In genomic region chr21:41428847-41429246, GRCh38 we compare ENCODE assay signal across 20 cellular contexts. TPM values are rescaled to one million over a fixed set of nuclear protein-coding genes. Genes with fewer than 3 reads are reported as not detected.
DNase-seq lines count a peak whose midpoint lies in the region; ATAC-seq and TF ChIP-seq lines count a peak whose summit lies in the region.
"Had no signal": no experiment of that assay in that cellular context is flagged by ENCODE, and none has a peak within 500 bp of the region (broad histone marks: within the 10 kb centered on the region; RNA-seq: fewer than 3 reads in every experiment).

No MANE protein-coding gene starts in this region.

- H3K4me3 Mint-ChIP-seq in T-helper 1 cell treated with Interleukin-12 subunit alpha and Interleukin-12 subunit beta and Interleukin-4 antibody, amounts not matched to agents 30 μg/mL and 1 μg/mL, for 36 hours = peak overlapping the region; percentile 96
- H3K4me3 Mint-ChIP-seq in activated naive CD4-positive, alpha-beta T cell treated with anti-CD3 and anti-CD28 coated beads, Interleukin-2, amount 10 ng/mL, durations not matched to agents 7 days and 5 days = no peak overlapping the region

- peaks cover 67% of the 10 kb centered on the region for H3K36me3 Mint-ChIP-seq in T-helper 1 cell treated with Interleukin-12 subunit alpha and Interleukin-12 subunit beta and Interleukin-4 antibody, amounts not matched to agents 30 μg/mL and 1 μg/mL, for 36 hours (ENCODE audit: low read depth)
- peaks cover 63% of the 10 kb centered on the region for H3K36me3 Mint-ChIP-seq in activated naive CD4-positive, alpha-beta T cell treated with anti-CD3 and anti-CD28 coated beads, Interleukin-2, amount 10 ng/mL, durations not matched to agents 7 days and 5 days
- H3K36me3 Mint-ChIP-seq in activated naive CD4-positive, alpha-beta T cell treated with anti-CD3 and anti-CD28 coated beads, Interleukin-2, amount 50 U/mL, for 72 hours = peaks cover 10 to 71% of the 10 kb centered on the region in 2 donors

- no peaks in the 10 kb centered on the region for H3K27me3 Mint-ChIP-seq in T-helper 1 cell treated with Interleukin-12 subunit alpha and Interleukin-12 subunit beta and Interleukin-4 antibody, amounts not matched to agents 30 μg/mL and 1 μg/mL, for 36 hours (ENCODE audit: low read depth)
- H3K27me3 Mint-ChIP-seq in activated naive CD4-positive, alpha-beta T cell treated with anti-CD3 and anti-CD28 coated beads, Interleukin-2, amount 10 ng/mL, durations not matched to agents 7 days and 5 days = peaks cover 3% of the 10 kb centered on the region

- H3K27ac ChIP-seq in coronary artery = no peak overlapping the region
- H3K27ac ChIP-seq: 22Rv1 had no signal

- ATAC-seq in activated naive CD4-positive, alpha-beta T cell treated with anti-CD3 and anti-CD28 coated beads, Interleukin-2, amount 50 U/mL, for 72 hours = no peak
- ATAC-seq: Panc1 had no signal

- no peaks in the 10 kb centered on the region for H3K9me3 Mint-ChIP-seq in T-helper 1 cell treated with Interleukin-12 subunit alpha and Interleukin-12 subunit beta and Interleukin-4 antibody, amounts not matched to agents 30 μg/mL and 1 μg/mL, for 36 hours
- peaks cover 3% of the 10 kb centered on the region for H3K9me3 Mint-ChIP-seq in activated naive CD4-positive, alpha-beta T cell treated with anti-CD3 and anti-CD28 coated beads, Interleukin-2, amount 10 ng/mL, durations not matched to agents 7 days and 5 days
- H3K9me3 Mint-ChIP-seq in activated naive CD4-positive, alpha-beta T cell treated with anti-CD3 and anti-CD28 coated beads, Interleukin-2, amount 50 U/mL, for 72 hours = no peaks in the 10 kb centered on the region

- H3K4me3 ChIP-seq in GM12865 (ENCODE audit: low read depth, low read length) (peak overlapping the region; percentile 21), coronary artery (no peak overlapping the region)
- H3K4me3 ChIP-seq: MG63 had no signal

- DNase-seq in T-helper 1 cell (no peak), GM12865 (ENCODE audit: low read depth) (no peak), coronary artery (ENCODE audit: low spot score) (peak; percentile 28), HuH-7 (ENCODE audit: low spot score) (no peak), NK-92 (lab: John Stamatoyannopoulos, UW; ENCODE audit: unreplicated experiment) (no peak)
- no peak for DNase-seq in activated naive CD4-positive, alpha-beta T cell treated with anti-CD3 and anti-CD28 coated beads, Interleukin-2, amount 10 ng/mL, durations not matched to agents 7 days and 5 days
- DNase-seq in activated naive CD4-positive, alpha-beta T cell treated with anti-CD3 and anti-CD28 coated beads, Interleukin-2, amount 50 U/mL, for 72 hours (ENCODE audit: low spot score in 2 of 2) = no peak
- DNase-seq: C1 segment of cervical spinal cord, COR-L47, GF-D8, IMR-90, Karpas-422, MG63, NCI-H1092 treated with DMSO at 0.1 percent for 48 hours, NCI-H1694, NCI-H510A treated with DMSO at 0.1 percent for 48 hours, NCI-H82 had no signal

- CTCF ChIA-PET in activated naive CD4-positive, alpha-beta T cell treated with anti-CD3 and anti-CD28 coated beads, Interleukin-2, amount 10 ng/mL, durations not matched to agents 7 days and 5 days (lab: Charles Lee) = interaction anchor here (0.8 to 1.8 kb wide), 3 partner anchors 15 to 146 kb away, joined by 3 to 6 read pairs (median 3); no protein-coding TSS in a partner anchor

- no peak for TF ChIP-seq CTCF in GM12865 (IDR thresholded peaks at IDR 0.05; ENCODE audit: insufficient read depth, low read depth, low read length, missing control alignments)
- no peak for TF ChIP-seq CTCF in coronary artery (IDR thresholded peaks at IDR 0.05)

- peaks cover 58% of the 10 kb centered on the region for H3K4me1 Mint-ChIP-seq in T-helper 1 cell treated with Interleukin-12 subunit alpha and Interleukin-12 subunit beta and Interleukin-4 antibody, amounts not matched to agents 30 μg/mL and 1 μg/mL, for 36 hours (ENCODE audit: low read depth)
- peaks cover 75% of the 10 kb centered on the region for H3K4me1 Mint-ChIP-seq in activated naive CD4-positive, alpha-beta T cell treated with anti-CD3 and anti-CD28 coated beads, Interleukin-2, amount 10 ng/mL, durations not matched to agents 7 days and 5 days

- peak overlapping the region; percentile 98 for H3K27ac Mint-ChIP-seq in T-helper 1 cell treated with Interleukin-12 subunit alpha and Interleukin-12 subunit beta and Interleukin-4 antibody, amounts not matched to agents 30 μg/mL and 1 μg/mL, for 36 hours
- H3K27ac Mint-ChIP-seq in activated naive CD4-positive, alpha-beta T cell treated with anti-CD3 and anti-CD28 coated beads, Interleukin-2, amount 10 ng/mL, durations not matched to agents 7 days and 5 days = peak overlapping the region; percentile 53
- H3K27ac Mint-ChIP-seq in activated naive CD4-positive, alpha-beta T cell treated with anti-CD3 and anti-CD28 coated beads, Interleukin-2, amount 50 U/mL, for 72 hours = peak overlapping the region in 1 of 2 donors; percentile 94

RNA-seq across cellular contexts. Expression of gene MX1, which starts 2.8 kb away (rescaled TPM):
- total RNA-seq in activated naive CD4-positive, alpha-beta T cell treated with anti-CD3 and anti-CD28 coated beads, Interleukin-2, amount 50 U/mL, for 72 hours = 100 to 1,000 TPM in 1 of 2 donors, 10 to 100 TPM in 1; 18.0 to 365 TPM
